In the genomic region with DNA sequence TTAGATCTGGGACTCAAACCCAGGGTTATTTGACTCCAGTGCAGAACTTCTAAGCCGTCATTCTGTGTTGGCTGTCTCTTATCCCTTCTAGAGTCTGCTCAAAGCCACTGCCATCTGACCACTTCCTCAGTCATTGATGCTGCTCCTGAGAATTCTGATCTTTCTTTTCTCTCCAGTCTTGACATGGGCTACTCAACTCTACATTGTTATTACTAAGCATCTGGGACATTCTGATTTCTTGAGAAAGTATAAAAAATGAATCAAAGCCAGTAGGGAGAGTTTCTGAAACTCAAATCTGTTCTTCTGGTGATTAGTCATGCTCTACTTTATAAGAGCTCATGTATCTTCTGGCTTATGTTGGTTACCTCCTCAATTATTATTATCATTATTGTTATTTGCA, we compare ENCODE assay signal across 22 cellular contexts.
"Had no signal": no experiment of that assay in that cellular context is flagged by ENCODE, and none has a peak within 500 bp of the region (broad histone marks: within the 10 kb centered on the region; RNA-seq: fewer than 3 reads in every experiment).

No MANE protein-coding gene starts in this region.

- ATAC-seq: gastroesophageal sphincter; left cardiac atrium; lower lobe of right lung; natural killer cell; stimulated activated naive CD8-positive, alpha-beta T cell treated with anti-CD3 and anti-CD28 coated beads, Interleukin-15, amount 100 ng/mL, for 72 hours had no signal

- H3K9me3 ChIP-seq: colonic mucosa, gastroesophageal sphincter, left ventricle myocardium inferior, lower lobe of right lung, right atrium auricular region, thoracic aorta, transverse colon had no signal

- H3K27ac Mint-ChIP-seq: memory B cell; natural killer cell; stimulated activated naive CD8-positive, alpha-beta T cell treated with anti-CD3 and anti-CD28 coated beads, Interleukin-15, amount 100 ng/mL, for 72 hours had no signal

- H3K79me2 ChIP-seq: hepatocyte had no signal

- H3K9me3 Mint-ChIP-seq: memory B cell; mesothelial cell of epicardium; natural killer cell; neural crest cell; stimulated activated naive CD8-positive, alpha-beta T cell treated with anti-CD3 and anti-CD28 coated beads, Interleukin-15, amount 100 ng/mL, for 72 hours had no signal

- H3K4me2 ChIP-seq: hepatocyte, smooth muscle cell had no signal

- H3K36me3 ChIP-seq: colonic mucosa, gastroesophageal sphincter, left ventricle myocardium inferior, lower lobe of right lung, right atrium auricular region, thoracic aorta, transverse colon had no signal

- H3K27me3 ChIP-seq: colonic mucosa, gastroesophageal sphincter, hepatocyte, right atrium auricular region, transverse colon had no signal

- H3K27me3 Mint-ChIP-seq: memory B cell; stimulated activated naive CD8-positive, alpha-beta T cell treated with anti-CD3 and anti-CD28 coated beads, Interleukin-15, amount 100 ng/mL, for 72 hours had no signal

- H3K36me3 Mint-ChIP-seq: mesothelial cell of epicardium, natural killer cell had no signal

- H3K4me3 Mint-ChIP-seq: memory B cell; mesothelial cell of epicardium; natural killer cell; neural crest cell; stimulated activated naive CD8-positive, alpha-beta T cell treated with anti-CD3 and anti-CD28 coated beads, Interleukin-15, amount 100 ng/mL, for 72 hours had no signal

- H3K4me3 ChIP-seq: colonic mucosa, gastroesophageal sphincter, hepatocyte, left ventricle myocardium inferior, lower lobe of right lung, right atrium auricular region, smooth muscle cell, thoracic aorta, transverse colon had no signal

- DNase-seq: cerebellar nuclear complex; colonic mucosa; dermis blood vessel endothelial cell; effector CD4-positive, alpha-beta T cell; foreskin fibroblast; kidney; left cardiac atrium; left ventricle myocardium inferior; lower lobe of right lung; natural killer cell; stimulated activated CD4-positive, alpha-beta T cell treated with anti-CD3 and anti-CD28 coated beads, Interleukin-2, amount 100 ng/mL, for 48 hours; stimulated activated naive CD8-positive, alpha-beta T cell treated with anti-CD3 and anti-CD28 coated beads, Interleukin-15, amount 100 ng/mL, for 72 hours; substantia nigra; transverse colon had no signal

- H2AFZ ChIP-seq: hepatocyte had no signal

- H3K4me1 ChIP-seq: colonic mucosa, gastroesophageal sphincter, left ventricle myocardium inferior, lower lobe of right lung, right atrium auricular region, transverse colon had no signal

- H3K27ac ChIP-seq: colonic mucosa, gastroesophageal sphincter, hepatocyte, left ventricle myocardium inferior, lower lobe of right lung, right atrium auricular region, thoracic aorta, transverse colon had no signal

- H3K4me1 Mint-ChIP-seq: natural killer cell; stimulated activated naive CD8-positive, alpha-beta T cell treated with anti-CD3 and anti-CD28 coated beads, Interleukin-15, amount 100 ng/mL, for 72 hours had no signal
